ENCODE assay signal across 1 cellular context in the genomic region with DNA sequence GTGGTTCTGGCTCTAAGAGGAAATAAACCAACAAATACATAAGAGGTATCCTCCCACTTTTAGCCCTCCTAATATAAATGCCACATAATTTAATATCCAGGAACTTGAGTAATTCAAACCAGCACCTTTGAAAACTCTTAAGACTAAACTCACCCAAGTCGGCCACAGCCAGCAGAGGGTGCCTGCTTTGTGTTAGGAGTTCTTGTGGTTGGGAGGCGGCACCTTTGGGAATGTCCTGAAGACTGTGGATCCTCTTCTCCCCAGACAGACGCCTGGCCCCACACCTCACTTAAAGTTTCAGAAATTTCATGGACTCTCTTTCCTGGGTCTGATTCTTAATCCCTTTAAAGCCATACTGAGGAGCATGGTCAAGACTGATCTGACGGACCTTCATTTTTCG.
TF ChIP-seq lines count a peak whose summit lies in the region.

No MANE protein-coding gene starts in this region.

TF ChIP-seq in A549, 52 proteins besides CTCF, POLR2A, EP300 and RAD21 (continued from another document):
- TF ChIP-seq NR3C1 (IDR thresholded peaks at IDR 0.05), result no peak
